Comparison of ENCODE assay signal across 8 cellular contexts in the genomic region with DNA sequence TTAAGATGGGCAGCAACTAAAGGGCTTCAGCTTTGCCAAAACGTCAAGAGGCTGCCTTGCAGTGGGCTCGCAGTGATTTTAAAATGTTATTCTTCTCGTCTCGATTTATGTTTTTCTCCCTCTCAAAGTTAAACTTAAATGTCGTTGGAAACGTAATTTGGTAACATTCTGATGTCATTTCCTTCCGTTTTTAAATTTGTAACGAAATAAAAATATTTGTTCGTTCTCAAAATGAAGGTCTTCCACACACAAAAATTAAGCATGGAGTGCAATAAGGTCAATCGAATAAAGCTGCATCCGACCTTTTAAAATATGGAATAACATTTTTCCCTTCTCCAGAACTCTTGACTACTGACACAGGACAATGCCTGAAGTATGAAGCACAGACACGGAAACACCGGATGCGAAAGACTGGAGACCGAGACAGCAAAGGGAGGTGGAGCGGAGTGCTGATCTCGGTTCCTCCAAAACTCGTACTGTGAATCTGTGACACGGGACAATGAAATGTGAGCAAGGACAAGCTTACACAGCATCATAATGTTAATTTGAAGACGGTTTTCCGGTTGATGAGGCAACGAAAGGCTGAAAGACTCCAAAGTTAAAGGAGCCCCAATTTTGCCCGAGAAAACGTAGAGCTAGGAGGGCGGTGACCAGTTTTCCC. TPM values are rescaled to one million over a fixed set of nuclear protein-coding genes. Genes with fewer than 3 reads are reported as not detected.
DNase-seq lines count a peak whose midpoint lies in the region; ATAC-seq and TF ChIP-seq lines count a peak whose summit lies in the region.

No MANE protein-coding gene starts in this region.

- peak overlapping the region; percentile 95 to 99 for H3K27ac ChIP-seq in left lung
- peak overlapping the region; percentile 74 for H3K27ac ChIP-seq in subcutaneous abdominal adipose tissue (ENCODE audit: low read depth, low read length)

- H3K4me1 ChIP-seq in left lung (peaks cover 4 to 39% of the 10 kb centered on the region in 2 donors), subcutaneous abdominal adipose tissue (ENCODE audit: control insufficient read depth in 5 of 5, insufficient read depth in 5 of 5, low read length in 5 of 5) (peaks cover 5 to 20% (median 19%) of the 10 kb centered on the region in 5 donors)

- intact Hi-C loops in left lung (cut with DNase I): no loop called here

- H3K4me3 ChIP-seq in left lung: peak overlapping the region; percentile 92 to 93
- peak overlapping the region; percentile 66 to 97 (median 89) for H3K4me3 ChIP-seq in subcutaneous abdominal adipose tissue (ENCODE audit: low read depth in 1 of 5, low read length in 5 of 5)

- H3K27me3 ChIP-seq in left lung: peaks cover 0 to 13% of the 10 kb centered on the region in 2 donors
- no peaks in the 10 kb centered on the region for H3K27me3 ChIP-seq in subcutaneous abdominal adipose tissue (ENCODE audit: control insufficient read depth in 5 of 5, insufficient read depth in 4 of 5, low read length in 5 of 5)

- DNase-seq in COLO668 (lab: John Stamatoyannopoulos, UW; ENCODE audit: unreplicated experiment) (peak; percentile 56), KBM-7 (peak; percentile 53), T-helper 22 cell (ENCODE audit: low read depth) (peak; percentile 19), dermis microvascular lymphatic vessel endothelial cell (ENCODE audit: low read depth in 2 of 2) (peak; percentile 37 to 62), left lung (peak in 1 of 2 donors; percentile 51)

- H3K9me3 ChIP-seq in left lung (no peaks in the 10 kb centered on the region), subcutaneous abdominal adipose tissue (ENCODE audit: control insufficient read depth in 5 of 5, low read length in 5 of 5) (no peaks in the 10 kb centered on the region)

- ATAC-seq in GM19397 (IDR thresholded peaks at IDR 0.05; ENCODE audit: unreplicated experiment): peak; percentile 14
- peak; percentile 63 for ATAC-seq in left lung
- ATAC-seq in HG02763 (IDR thresholded peaks at IDR 0.05; ENCODE audit: unreplicated experiment): no peak

- TF ChIP-seq CTCF in left lung (IDR thresholded peaks at IDR 0.05): no peak

- in situ Hi-C loops in KBM-7 (cut with MboI; ENCODE audit: low pct_unique_long_range_greater_than_20kb, low sequenced_read_pairs): no loop called here

- peak overlapping the region; percentile 80 to 94 (median 91) for H3K9ac ChIP-seq in subcutaneous abdominal adipose tissue (ENCODE audit: low read length in 5 of 5)

- H3K36me3 ChIP-seq in left lung (no peaks in the 10 kb centered on the region), subcutaneous abdominal adipose tissue (ENCODE audit: control insufficient read depth in 5 of 5, insufficient read depth in 5 of 5, low read length in 5 of 5) (no peaks in the 10 kb centered on the region)

RNA-seq across cellular contexts. Expression of a gene that starts 0.8 kb away (rescaled TPM):
- total RNA-seq in dermis microvascular lymphatic vessel endothelial cell: 22.3 and 23.6 TPM in 2 replicates
- 10 to 100 TPM; 16.3 to 22.5 TPM for total RNA-seq in left lung

RNA-seq across cellular contexts. Expression of a gene that starts 15.0 kb away (rescaled TPM):
- 37.4 and 39.3 TPM in 2 replicates for total RNA-seq in dermis microvascular lymphatic vessel endothelial cell
- 10 to 100 TPM; 59.8 to 78.2 TPM for total RNA-seq in left lung
